In genomic region chr10:28311104-28311503, GRCh38 we compare ENCODE assay signal across 23 cellular contexts. TPM values are rescaled to one million over a fixed set of nuclear protein-coding genes. Genes with fewer than 3 reads are reported as not detected.
A peak's percentile ranks its signal among the peaks of the same experiment; 100 is the strongest.
DNase-seq lines count a peak whose midpoint lies in the region; ATAC-seq and TF ChIP-seq lines count a peak whose summit lies in the region.
"Had no signal": no experiment of that assay in that cellular context is flagged by ENCODE, and none has a peak within 500 bp of the region (broad histone marks: within the 10 kb centered on the region; RNA-seq: fewer than 3 reads in every experiment).

No MANE protein-coding gene starts in this region.

- TF ChIP-seq CTCF in H9 (conservative IDR thresholded peaks at IDR 0.05) (no peak), body of pancreas (IDR thresholded peaks at IDR 0.05) (no peak)

- H3K27me3 ChIP-seq in H9 (ENCODE audit: insufficient read depth, low read length) (no peaks in the 10 kb centered on the region), body of pancreas (no peaks in the 10 kb centered on the region)
- H3K27me3 ChIP-seq: BLaER1 had no signal

- no peak overlapping the region for H3K27ac Mint-ChIP-seq in H9
- H3K27ac Mint-ChIP-seq in stimulated activated effector memory CD8-positive, alpha-beta T cell treated with anti-CD3 and anti-CD28 coated beads, Interleukin-12 subunit alpha, Interleukin-12 subunit beta, amount 100 ng/mL, for 72 hours, result no peak overlapping the region
- H3K27ac Mint-ChIP-seq: CD14-positive monocyte had no signal

- no peak overlapping the region for H2AK5ac ChIP-seq in H9 (ENCODE audit: insufficient read length, low read length)

- H3K4me3 Mint-ChIP-seq in H9, result no peak overlapping the region
- H3K4me3 Mint-ChIP-seq in stimulated activated effector memory CD8-positive, alpha-beta T cell treated with anti-CD3 and anti-CD28 coated beads, Interleukin-12 subunit alpha, Interleukin-12 subunit beta, amount 100 ng/mL, for 72 hours, result no peak overlapping the region
- H3K4me3 Mint-ChIP-seq: CD14-positive monocyte; CD4-positive, alpha-beta memory T cell; CD4-positive, CD25-positive, alpha-beta regulatory T cell; CD8-positive, alpha-beta memory T cell had no signal

- peak overlapping the region; percentile 13 for H3K9ac ChIP-seq in H9 (ENCODE audit: extremely low read depth, insufficient read length, low read length)
- H3K9ac ChIP-seq: BLaER1 had no signal

- ATAC-seq in body of pancreas, result peak; percentile 40
- ATAC-seq in stimulated activated effector memory CD8-positive, alpha-beta T cell treated with anti-CD3 and anti-CD28 coated beads, Interleukin-12 subunit alpha, Interleukin-12 subunit beta, amount 100 ng/mL, for 72 hours, result peak; percentile 58
- ATAC-seq: GM12878 had no signal

- no peak overlapping the region for H4K8ac ChIP-seq in H9 (replicated peaks; ENCODE audit: insufficient read length, low read depth, low read length)

- no peak overlapping the region for H3K23ac ChIP-seq in H9 (ENCODE audit: insufficient read length, low read depth, low read length)

- no peak overlapping the region for H3T11ph ChIP-seq in H9 (ENCODE audit: low read length)

- no peak overlapping the region for H3K4ac ChIP-seq in H9 (ENCODE audit: low read depth, low read length)

- no peak overlapping the region for H3K4me3 ChIP-seq in body of pancreas
- H3K4me3 ChIP-seq: BLaER1, GM12878 had no signal

- no peaks in the 10 kb centered on the region for H3K36me3 ChIP-seq in body of pancreas (replicated peaks in 1 of 2; ENCODE audit: insufficient read depth in 1 of 2, low read depth in 2 of 2)
- H3K36me3 ChIP-seq: BE2C, BLaER1 had no signal

- H3K79me1 ChIP-seq in H9 (ENCODE audit: insufficient read depth, low read depth, low read length, poor library complexity, severe bottlenecking), result no peaks in the 10 kb centered on the region

- H2BK12ac ChIP-seq in H9 (ENCODE audit: insufficient read length, low read depth, low read length), result no peak overlapping the region

- no peak overlapping the region for H3K18ac ChIP-seq in H9 (ENCODE audit: insufficient read length, low read depth, low read length)

- no peak overlapping the region for H3K56ac ChIP-seq in H9 (ENCODE audit: insufficient read length, low read depth, low read length)

- H3K36me3 Mint-ChIP-seq in H9 (ENCODE audit: insufficient read depth in 1 of 3, low read depth in 3 of 3), result no peaks in the 10 kb centered on the region
- H3K36me3 Mint-ChIP-seq in stimulated activated effector memory CD8-positive, alpha-beta T cell treated with anti-CD3 and anti-CD28 coated beads, Interleukin-12 subunit alpha, Interleukin-12 subunit beta, amount 100 ng/mL, for 72 hours, result no peaks in the 10 kb centered on the region

- H3K9me3 ChIP-seq in H9 (ENCODE audit: control insufficient read depth, low read depth, low read length) (no peaks in the 10 kb centered on the region), body of pancreas (no peaks in the 10 kb centered on the region)
- H3K9me3 ChIP-seq: BE2C had no signal

- H3K79me2 ChIP-seq in H9 (ENCODE audit: insufficient read depth, low read length), result no peaks in the 10 kb centered on the region

- H2BK120ac ChIP-seq in H9 (ENCODE audit: low read depth, low read length, poor library complexity, severe bottlenecking), result no peak overlapping the region

- H3K14ac ChIP-seq in H9 (ENCODE audit: insufficient read depth, low read length), result no peak overlapping the region

- no peaks in the 10 kb centered on the region for H4K20me1 ChIP-seq in H9 (ENCODE audit: control insufficient read depth, insufficient read depth, insufficient read length)
- H4K20me1 ChIP-seq: BLaER1 had no signal

- H2AFZ ChIP-seq in H9 (ENCODE audit: low read length), result no peak overlapping the region

- H3K4me1 ChIP-seq in H9 (ENCODE audit: insufficient read depth, low read length), result no peaks in the 10 kb centered on the region
- H3K4me1 ChIP-seq in body of pancreas, result peaks cover 8% of the 10 kb centered on the region
- H3K4me1 ChIP-seq: BE2C had no signal

- no peaks in the 10 kb centered on the region for H3K23me2 ChIP-seq in H9 (ENCODE audit: insufficient read length, low read depth, low read length, poor library complexity, severe bottlenecking)

- no peak overlapping the region for H3K4me2 ChIP-seq in H9 (ENCODE audit: insufficient read depth, insufficient read length, low read length)
- H3K4me2 ChIP-seq: BLaER1 had no signal

- no peak overlapping the region for H3K27ac ChIP-seq in H9 (ENCODE audit: insufficient read length, low read depth, low read length)
- no peak overlapping the region for H3K27ac ChIP-seq in body of pancreas
- H3K27ac ChIP-seq: BLaER1 had no signal

- H3K4me1 Mint-ChIP-seq in H9, result peaks cover 3 to 4% of the 10 kb centered on the region in 2 experiments; a peak in 2 of 4 replicates
- peaks cover 17% of the 10 kb centered on the region for H3K4me1 Mint-ChIP-seq in stimulated activated effector memory CD8-positive, alpha-beta T cell treated with anti-CD3 and anti-CD28 coated beads, Interleukin-12 subunit alpha, Interleukin-12 subunit beta, amount 100 ng/mL, for 72 hours

- no peak for TF ChIP-seq POLR2A in body of pancreas (IDR thresholded peaks at IDR 0.05)

- no peak overlapping the region for H4K5ac ChIP-seq in H9 (ENCODE audit: insufficient read length, low read depth, low read length)

- no peak overlapping the region for H4K91ac ChIP-seq in H9 (ENCODE audit: insufficient read length, low read depth, low read length)

- H3K9me3 Mint-ChIP-seq in H9, result peaks cover 0 to 5% of the 10 kb centered on the region in 2 experiments; a peak in 2 of 5 replicates
- peaks cover 3% of the 10 kb centered on the region for H3K9me3 Mint-ChIP-seq in stimulated activated effector memory CD8-positive, alpha-beta T cell treated with anti-CD3 and anti-CD28 coated beads, Interleukin-12 subunit alpha, Interleukin-12 subunit beta, amount 100 ng/mL, for 72 hours

- H2BK5ac ChIP-seq in H9 (ENCODE audit: insufficient read length, low read length), result no peak overlapping the region

- DNase-seq in H9 (no peak), body of pancreas (no peak), RPMI8226 (no peak)
- DNase-seq in stimulated activated effector memory CD8-positive, alpha-beta T cell treated with anti-CD3 and anti-CD28 coated beads, Interleukin-12 subunit alpha, Interleukin-12 subunit beta, amount 100 ng/mL, for 72 hours (ENCODE audit: low spot score in 2 of 2), result no peak
- no peak for DNase-seq in activated CD4-positive, CD25-positive, alpha-beta regulatory T cell (lab: John Stamatoyannopoulos, UW)
- DNase-seq: 8988T; ACHN; BE2C; C1 segment of cervical spinal cord; CD4-positive, alpha-beta memory T cell; CD4-positive, CD25-positive, alpha-beta regulatory T cell; CD8-positive, alpha-beta memory T cell; COR-L47; DMS 273 treated with DMSO at 0.1 percent for 48 hours; DMS153; DMS53; DMS79; DND-41; EL; GDM1 had no signal

- no peak overlapping the region for H2BK15ac ChIP-seq in H9 (ENCODE audit: low read depth, low read length)

- intact Hi-C loops in body of pancreas (cut with DNase I), result no loop called here

- no CpG with 5 or more reads among the region's 3 CpGs for WGBS in H9 (ENCODE audit: extremely low coverage, insufficient read length, low lambda C conversion rate)
- whole genome bisulfite sequencing in body of pancreas, 2 donors, result 21 to 25% methylated on average over 3 of the region's 3 CpGs

- H2BK20ac ChIP-seq in H9 (ENCODE audit: low read depth, low read length, poor library complexity, severe bottlenecking), result no peak overlapping the region

- H3K27me3 Mint-ChIP-seq in H9 (ENCODE audit: low read depth), result peaks cover 31% of the 10 kb centered on the region
- H3K27me3 Mint-ChIP-seq: CD4-positive, alpha-beta memory T cell; CD8-positive, alpha-beta memory T cell had no signal

RNA-seq across cellular contexts. Expression of gene MPP7, which starts 8.2 kb away (rescaled TPM):
- total RNA-seq in H9 (2021), result 4.7 and 6.9 TPM in 2 replicates
- 10 to 100 TPM in 1 of 2 donors, 1 to 10 TPM in 1; 5.9 to 12.2 TPM for total RNA-seq in body of pancreas
